Comparison of ENCODE assay signal across 37 cellular contexts in genomic region chr9:82670726-82671125, GRCh38.
"Had no signal": no experiment of that assay in that cellular context is flagged by ENCODE, and none has a peak within 500 bp of the region (broad histone marks: within the 10 kb centered on the region; RNA-seq: fewer than 3 reads in every experiment).

No MANE protein-coding gene starts in this region.

- H3K9me3 ChIP-seq: ascending aorta, body of pancreas, breast epithelium had no signal

- H3K36me3 Mint-ChIP-seq: activated CD4-positive, alpha-beta memory T cell treated with anti-CD3 and anti-CD28 coated beads for 36 hours; activated naive CD4-positive, alpha-beta T cell treated with anti-CD3 and anti-CD28 coated beads, Interleukin-2, amount 10 ng/mL, durations not matched to agents 7 days and 5 days; activated naive CD4-positive, alpha-beta T cell treated with anti-CD3 and anti-CD28 coated beads, Interleukin-2, amount 50 U/mL, for 24 hours; activated naive CD8-positive, alpha-beta T cell; activated naive CD8-positive, alpha-beta T cell treated with anti-CD3 and anti-CD28 coated beads, Interleukin-2, amount 10 ng/mL, durations not matched to agents 7 days and 5 days had no signal

- H3K4me1 Mint-ChIP-seq: activated B cell treated with CpG ODN at 0.5 μM for 24 hours; activated CD4-positive, alpha-beta T cell treated with anti-CD3 and anti-CD28 coated beads, Interleukin-2, amount 10 ng/mL, durations not matched to agents 24 days and 14 days; activated naive CD4-positive, alpha-beta T cell treated with anti-CD3 and anti-CD28 coated beads, Interleukin-2, amount 10 ng/mL, durations not matched to agents 7 days and 5 days; activated naive CD4-positive, alpha-beta T cell treated with anti-CD3 and anti-CD28 coated beads, Interleukin-2, amount 50 U/mL, for 24 hours; activated naive CD8-positive, alpha-beta T cell treated with anti-CD3 and anti-CD28 coated beads, Interleukin-2, amount 10 ng/mL, durations not matched to agents 7 days and 5 days; activated naive CD8-positive, alpha-beta T cell treated with anti-CD3 and anti-CD28 coated beads, Interleukin-2, amount 50 U/mL, for 24 hours; activated T-helper 17 cell treated with anti-CD3 and anti-CD28 coated beads, Interleukin-2, amount 50 U/mL, for 72 hours had no signal

- H3K4me3 ChIP-seq: ascending aorta, body of pancreas, breast epithelium had no signal

- FAIRE-seq: colon, TTC549 had no signal

- H3K4me3 Mint-ChIP-seq: activated B cell treated with CpG ODN at 0.5 μM for 24 hours; activated CD4-positive, alpha-beta memory T cell treated with anti-CD3 and anti-CD28 coated beads for 36 hours; activated CD4-positive, alpha-beta T cell treated with anti-CD3 and anti-CD28 coated beads, Interleukin-2, amount 10 ng/mL, durations not matched to agents 24 days and 14 days; activated CD8-positive, alpha-beta T cell treated with anti-CD3 and anti-CD28 coated beads for 36 hours; activated naive CD4-positive, alpha-beta T cell treated with anti-CD3 and anti-CD28 coated beads, Interleukin-2, amount 10 ng/mL, durations not matched to agents 7 days and 5 days; activated naive CD4-positive, alpha-beta T cell treated with anti-CD3 and anti-CD28 coated beads, Interleukin-2, amount 50 U/mL, for 24 hours; activated naive CD8-positive, alpha-beta T cell; activated naive CD8-positive, alpha-beta T cell treated with anti-CD3 and anti-CD28 coated beads, Interleukin-2, amount 10 ng/mL, durations not matched to agents 7 days and 5 days; activated naive CD8-positive, alpha-beta T cell treated with anti-CD3 and anti-CD28 coated beads, Interleukin-2, amount 50 U/mL, for 24 hours; activated T-cell treated with anti-CD3 and anti-CD28 coated beads, Interleukin-2, amount 50 U/mL, for 4 hours; activated T-cell treated with anti-CD3 and anti-CD28 coated beads, Interleukin-2, amount 50 U/mL, for 72 hours; activated T-helper 1 cell treated with anti-CD3 and anti-CD28 coated beads, Interleukin-12 subunit alpha, Interleukin-12 subunit beta, Interleukin-2, Interleukin-4 antibody, amounts not matched to agents 30 ng/mL and 10 ng/mL and 1 ng/mL, durations not matched to agents 14 hours and 24 hours and 36 hours; activated T-helper 17 cell treated with anti-CD3 and anti-CD28 coated beads, Interleukin-2, amount 50 U/mL, for 72 hours; T-helper 1 cell treated with Interleukin-12 subunit alpha and Interleukin-12 subunit beta and Interleukin-4 antibody, amounts not matched to agents 30 μg/mL and 1 μg/mL, for 36 hours; T-helper 2 cell treated with Interferon-gamma antibody and Interleukin-4, amounts not matched to agents 5 μg/mL and 100 μg/mL, for 36 hours had no signal

- DNase-seq: activated B cell treated with CpG ODN at 0.5 μM for 24 hours; activated CD4-positive, alpha-beta memory T cell treated with anti-CD3 and anti-CD28 coated beads for 36 hours; activated CD4-positive, alpha-beta T cell treated with anti-CD3 and anti-CD28 coated beads for 4 hours; activated CD4-positive, alpha-beta T cell treated with anti-CD3 and anti-CD28 coated beads, Interleukin-2, amount 10 ng/mL, durations not matched to agents 24 days and 14 days; activated CD4-positive, alpha-beta T cell treated with anti-CD3 and anti-CD28 coated beads, Interleukin-2, amount 50 U/mL, for 1 hour; activated CD4-positive, alpha-beta T cell treated with anti-CD3 and anti-CD28 coated beads, Interleukin-2, amount 50 U/mL, for 4 hours; activated CD4-positive, CD25-positive, alpha-beta regulatory T cell treated with anti-CD3 and anti-CD28 coated beads, Interleukin-2, amount 50 U/mL, for 72 hours; activated CD8-positive, alpha-beta memory T cell treated with anti-CD3 and anti-CD28 coated beads, Interleukin-2, amount 50 U/mL, for 4 hours; activated CD8-positive, alpha-beta T cell treated with anti-CD3 and anti-CD28 coated beads for 36 hours; activated effector memory CD4-positive, alpha-beta T cell treated with anti-CD3 and anti-CD28 coated beads, Interleukin-2, amount 50 U/mL, for 16 hours; activated naive CD4-positive, alpha-beta T cell treated with anti-CD3 and anti-CD28 coated beads, Interleukin-2, amount 10 ng/mL, durations not matched to agents 7 days and 5 days; activated naive CD4-positive, alpha-beta T cell treated with Interleukin-2 at 50 U/mL for 16 hours; activated naive CD8-positive, alpha-beta T cell treated with anti-CD3 and anti-CD28 coated beads, Interleukin-2, amount 10 ng/mL, durations not matched to agents 7 days and 5 days; activated naive CD8-positive, alpha-beta T cell treated with anti-CD3 and anti-CD28 coated beads, Interleukin-2, amount 50 U/mL, for 24 hours; activated T-cell treated with anti-CD3 and anti-CD28 coated beads for 4 hours; activated T-cell treated with anti-CD3 and anti-CD28 coated beads, Interleukin-2, amount 50 U/mL, for 1 hour; activated T-cell treated with anti-CD3 and anti-CD28 coated beads, Interleukin-2, amount 50 U/mL, for 4 hours; activated T-cell treated with anti-CD3 and anti-CD28 coated beads, Interleukin-2, amount 50 U/mL, for 72 hours; amygdala; anterior cingulate cortex; body of pancreas; brain microvascular endothelial cell; central memory CD4-positive, alpha-beta T cell; T-helper 1 cell; T-helper 2 cell; T-helper 9 cell had no signal

- ATAC-seq: activated CD8-positive, alpha-beta T cell treated with anti-CD3 and anti-CD28 coated beads for 36 hours; activated naive CD8-positive, alpha-beta T cell treated with anti-CD3 and anti-CD28 coated beads, Interleukin-2, amount 50 U/mL, for 24 hours; activated T-cell treated with anti-CD3 and anti-CD28 coated beads, Interleukin-2, amount 50 U/mL, for 4 hours; activated T-cell treated with anti-CD3 and anti-CD28 coated beads, Interleukin-2, amount 50 U/mL, for 72 hours; activated T-helper 17 cell treated with anti-CD3 and anti-CD28 coated beads, Interleukin-2, amount 50 U/mL, for 72 hours; body of pancreas had no signal

- H3K9me3 Mint-ChIP-seq: activated B cell treated with CpG ODN at 0.5 μM for 24 hours; activated CD4-positive, alpha-beta memory T cell treated with anti-CD3 and anti-CD28 coated beads for 36 hours; activated CD4-positive, alpha-beta T cell treated with anti-CD3 and anti-CD28 coated beads, Interleukin-2, amount 10 ng/mL, durations not matched to agents 24 days and 14 days; activated CD8-positive, alpha-beta T cell treated with anti-CD3 and anti-CD28 coated beads for 36 hours; activated naive CD4-positive, alpha-beta T cell treated with anti-CD3 and anti-CD28 coated beads, Interleukin-2, amount 10 ng/mL, durations not matched to agents 7 days and 5 days; activated naive CD4-positive, alpha-beta T cell treated with anti-CD3 and anti-CD28 coated beads, Interleukin-2, amount 50 U/mL, for 24 hours; activated naive CD8-positive, alpha-beta T cell treated with anti-CD3 and anti-CD28 coated beads, Interleukin-2, amount 10 ng/mL, durations not matched to agents 7 days and 5 days; activated naive CD8-positive, alpha-beta T cell treated with anti-CD3 and anti-CD28 coated beads, Interleukin-2, amount 50 U/mL, for 24 hours; activated T-helper 1 cell treated with anti-CD3 and anti-CD28 coated beads, Interleukin-12 subunit alpha, Interleukin-12 subunit beta, Interleukin-2, Interleukin-4 antibody, amounts not matched to agents 30 ng/mL and 10 ng/mL and 1 ng/mL, durations not matched to agents 14 hours and 24 hours and 36 hours; T-helper 1 cell treated with Interleukin-12 subunit alpha and Interleukin-12 subunit beta and Interleukin-4 antibody, amounts not matched to agents 30 μg/mL and 1 μg/mL, for 36 hours; T-helper 2 cell treated with Interferon-gamma antibody and Interleukin-4, amounts not matched to agents 5 μg/mL and 100 μg/mL, for 36 hours had no signal

- H3K4me1 ChIP-seq: ascending aorta, body of pancreas, breast epithelium had no signal

- H3K27ac Mint-ChIP-seq: activated B cell treated with CpG ODN at 0.5 μM for 24 hours; activated CD4-positive, alpha-beta memory T cell treated with anti-CD3 and anti-CD28 coated beads for 36 hours; activated CD4-positive, alpha-beta T cell treated with anti-CD3 and anti-CD28 coated beads, Interleukin-2, amount 10 ng/mL, durations not matched to agents 24 days and 14 days; activated CD8-positive, alpha-beta T cell treated with anti-CD3 and anti-CD28 coated beads for 36 hours; activated naive CD4-positive, alpha-beta T cell treated with anti-CD3 and anti-CD28 coated beads, Interleukin-2, amount 10 ng/mL, durations not matched to agents 7 days and 5 days; activated naive CD4-positive, alpha-beta T cell treated with anti-CD3 and anti-CD28 coated beads, Interleukin-2, amount 50 U/mL, for 24 hours; activated naive CD8-positive, alpha-beta T cell; activated naive CD8-positive, alpha-beta T cell treated with anti-CD3 and anti-CD28 coated beads, Interleukin-2, amount 10 ng/mL, durations not matched to agents 7 days and 5 days; activated naive CD8-positive, alpha-beta T cell treated with anti-CD3 and anti-CD28 coated beads, Interleukin-2, amount 50 U/mL, for 24 hours; activated T-cell treated with anti-CD3 and anti-CD28 coated beads, Interleukin-2, amount 50 U/mL, for 72 hours; activated T-helper 1 cell treated with anti-CD3 and anti-CD28 coated beads, Interleukin-12 subunit alpha, Interleukin-12 subunit beta, Interleukin-2, Interleukin-4 antibody, amounts not matched to agents 30 ng/mL and 10 ng/mL and 1 ng/mL, durations not matched to agents 14 hours and 24 hours and 36 hours; activated T-helper 17 cell treated with anti-CD3 and anti-CD28 coated beads, Interleukin-2, amount 50 U/mL, for 72 hours; T-helper 1 cell treated with Interleukin-12 subunit alpha and Interleukin-12 subunit beta and Interleukin-4 antibody, amounts not matched to agents 30 μg/mL and 1 μg/mL, for 36 hours; T-helper 2 cell treated with Interferon-gamma antibody and Interleukin-4, amounts not matched to agents 5 μg/mL and 100 μg/mL, for 36 hours had no signal

- H3K27me3 ChIP-seq: ascending aorta, body of pancreas, brain microvascular endothelial cell, breast epithelium had no signal

- H3K36me3 ChIP-seq: ascending aorta, brain microvascular endothelial cell, breast epithelium had no signal

- H3K27me3 Mint-ChIP-seq: activated B cell treated with CpG ODN at 0.5 μM for 24 hours; activated CD4-positive, alpha-beta memory T cell treated with anti-CD3 and anti-CD28 coated beads for 36 hours; activated CD4-positive, alpha-beta T cell treated with anti-CD3 and anti-CD28 coated beads, Interleukin-2, amount 10 ng/mL, durations not matched to agents 24 days and 14 days; activated CD8-positive, alpha-beta T cell treated with anti-CD3 and anti-CD28 coated beads for 36 hours; activated naive CD4-positive, alpha-beta T cell treated with anti-CD3 and anti-CD28 coated beads, Interleukin-2, amount 10 ng/mL, durations not matched to agents 7 days and 5 days; activated naive CD4-positive, alpha-beta T cell treated with anti-CD3 and anti-CD28 coated beads, Interleukin-2, amount 50 U/mL, for 24 hours; activated naive CD8-positive, alpha-beta T cell; activated naive CD8-positive, alpha-beta T cell treated with anti-CD3 and anti-CD28 coated beads, Interleukin-2, amount 10 ng/mL, durations not matched to agents 7 days and 5 days; activated naive CD8-positive, alpha-beta T cell treated with anti-CD3 and anti-CD28 coated beads, Interleukin-2, amount 50 U/mL, for 24 hours; activated T-helper 17 cell treated with anti-CD3 and anti-CD28 coated beads, Interleukin-2, amount 50 U/mL, for 72 hours had no signal

- H3K27ac ChIP-seq: ascending aorta, body of pancreas, brain microvascular endothelial cell, breast epithelium, VCaP had no signal
